ENCODE assay signal across 16 cellular contexts in the genomic region with DNA sequence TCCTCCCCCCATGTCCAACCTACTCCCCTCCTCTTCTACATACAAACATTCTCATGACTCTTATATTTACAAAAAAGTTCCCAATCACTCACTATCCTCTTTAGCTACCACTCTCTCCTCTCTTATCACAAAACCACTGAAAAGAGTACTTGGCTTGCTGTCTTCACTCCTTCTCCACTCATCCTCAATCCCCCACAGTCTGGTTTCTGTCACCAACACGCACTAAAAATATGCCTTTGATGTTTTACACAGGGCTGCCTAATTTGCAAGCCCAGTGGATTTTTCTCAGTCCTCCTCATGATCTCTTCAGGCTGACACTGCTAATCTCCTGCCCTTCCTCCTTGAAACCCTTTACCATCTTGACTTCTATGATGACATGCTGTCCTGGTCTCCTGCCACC.
DNase-seq lines count a peak whose midpoint lies in the region; ATAC-seq and TF ChIP-seq lines count a peak whose summit lies in the region.
"Had no signal": no experiment of that assay in that cellular context is flagged by ENCODE, and none has a peak within 500 bp of the region (broad histone marks: within the 10 kb centered on the region; RNA-seq: fewer than 3 reads in every experiment).

No MANE protein-coding gene starts in this region.

- H3K4me1 Mint-ChIP-seq in activated CD4-positive, alpha-beta memory T cell treated with anti-CD3 and anti-CD28 coated beads for 36 hours (ENCODE audit: low read depth): no peaks in the 10 kb centered on the region

- H3K9ac ChIP-seq in mesenchymal stem cell (ENCODE audit: low read length) (no peak overlapping the region), smooth muscle cell (ENCODE audit: low read depth) (no peak overlapping the region)
- H3K9ac ChIP-seq: GM23248, KMS-11 had no signal

- H3K4ac ChIP-seq in mesenchymal stem cell (ENCODE audit: low read depth in 1 of 2, low read length in 2 of 2): no peak overlapping the region

- H2AK5ac ChIP-seq in mesenchymal stem cell (ENCODE audit: low read length, severe bottlenecking): no peak overlapping the region

- no peak overlapping the region for H3K18ac ChIP-seq in mesenchymal stem cell (ENCODE audit: low read depth in 1 of 2, low read length in 2 of 2)

- H3K14ac ChIP-seq in mesenchymal stem cell (ENCODE audit: low read length in 2 of 2): no peak overlapping the region

- H3K4me1 ChIP-seq in ascending aorta (peaks cover 22 to 91% of the 10 kb centered on the region in 2 donors), heart right ventricle (peaks cover 57 to 100% (median 98%) of the 10 kb centered on the region in 9 donors), mesenchymal stem cell (ENCODE audit: control insufficient read depth, insufficient read depth, low read depth, low read length) (peaks cover 3% of the 10 kb centered on the region), smooth muscle cell (ENCODE audit: low read depth) (no peaks in the 10 kb centered on the region)

- POLR2A ChIA-PET in activated CD4-positive, alpha-beta memory T cell treated with anti-CD3 and anti-CD28 coated beads for 36 hours (lab: Charles Lee): no interaction called here

- peaks cover 100% of the 10 kb centered on the region for H4K20me1 ChIP-seq in smooth muscle cell (ENCODE audit: low read depth)

- H3K27me3 Mint-ChIP-seq in activated CD4-positive, alpha-beta memory T cell treated with anti-CD3 and anti-CD28 coated beads for 36 hours: no peaks in the 10 kb centered on the region

- no peak for DNase-seq in ascending aorta (ENCODE audit: low spot score in 2 of 2)
- no peak for DNase-seq in heart right ventricle
- DNase-seq in mesenchymal stem cell: peak; percentile 16
- DNase-seq in smooth muscle cell (lab: John Stamatoyannopoulos, UW; ENCODE audit: unreplicated experiment): no peak
- DNase-seq in activated CD4-positive, alpha-beta memory T cell treated with anti-CD3 and anti-CD28 coated beads for 36 hours: no peak
- no peak for DNase-seq in DMS79 (lab: John Stamatoyannopoulos, UW)
- DNase-seq: GM23248, NCI-H1092, NCI-H1694 treated with DMSO at 0.1 percent for 48 hours, NCI-H446, NCI-H748 treated with DMSO at 0.1 percent for 48 hours, PC-3 had no signal

- H3K27ac ChIP-seq in ascending aorta: peak overlapping the region; percentile 75 to 80
- peak overlapping the region; percentile 18 to 96 (median 49) for H3K27ac ChIP-seq in heart right ventricle
- H3K27ac ChIP-seq in mesenchymal stem cell (ENCODE audit: low read length, poor library complexity, severe bottlenecking): no peak overlapping the region
- H3K27ac ChIP-seq in smooth muscle cell (ENCODE audit: low read depth): peak overlapping the region; percentile 77
- H3K27ac ChIP-seq: GM23248, KMS-11 had no signal

- peaks cover 79 to 99% of the 10 kb centered on the region in 2 donors for H3K36me3 ChIP-seq in ascending aorta
- H3K36me3 ChIP-seq in heart right ventricle: peaks cover 0 to 93% (median 39%) of the 10 kb centered on the region in 9 donors
- H3K36me3 ChIP-seq in mesenchymal stem cell (ENCODE audit: control insufficient read depth in 1 of 2, insufficient read depth in 2 of 2, low read depth in 1 of 2, low read length in 2 of 2): peaks cover 75 to 87% of the 10 kb centered on the region in 2 experiments
- H3K36me3 ChIP-seq in smooth muscle cell (ENCODE audit: low read depth): no peaks in the 10 kb centered on the region

- CTCF ChIA-PET in activated CD4-positive, alpha-beta memory T cell treated with anti-CD3 and anti-CD28 coated beads for 36 hours (lab: Charles Lee): no interaction called here

- no peak overlapping the region for H3K4me3 ChIP-seq in ascending aorta
- H3K4me3 ChIP-seq in heart right ventricle: no peak overlapping the region
- no peak overlapping the region for H3K4me3 ChIP-seq in mesenchymal stem cell (ENCODE audit: insufficient read depth in 1 of 2, low read depth in 1 of 2, low read length in 2 of 2)
- no peak overlapping the region for H3K4me3 ChIP-seq in smooth muscle cell
- H3K4me3 ChIP-seq: GM23248 had no signal

- H4K8ac ChIP-seq in mesenchymal stem cell (ENCODE audit: low read length): no peak overlapping the region

- no peak overlapping the region for H2BK5ac ChIP-seq in mesenchymal stem cell (ENCODE audit: low read depth, low read length, poor library complexity, severe bottlenecking)

- H3K9me3 ChIP-seq in ascending aorta: no peaks in the 10 kb centered on the region
- peaks cover 0 to 11% (median 0%) of the 10 kb centered on the region in 11 donors for H3K9me3 ChIP-seq in heart right ventricle
- peaks cover 7% of the 10 kb centered on the region for H3K9me3 ChIP-seq in mesenchymal stem cell (ENCODE audit: control insufficient read depth, low read length)
- no peaks in the 10 kb centered on the region for H3K9me3 ChIP-seq in smooth muscle cell (replicated peaks; ENCODE audit: low read depth)

- TF ChIP-seq CTCF in ascending aorta (IDR thresholded peaks at IDR 0.05) (no peak), heart right ventricle (IDR thresholded peaks at IDR 0.05) (no peak), smooth muscle cell (IDR thresholded peaks at IDR 0.05; ENCODE audit: borderline replicate concordance, insufficient read depth, poor library complexity, severe bottlenecking) (no peak)

- H2AFZ ChIP-seq in mesenchymal stem cell (ENCODE audit: low read depth, low read length): no peak overlapping the region
- no peak overlapping the region for H2AFZ ChIP-seq in smooth muscle cell (ENCODE audit: low read depth)
- H2AFZ ChIP-seq: GM23248 had no signal

- H3K36me3 Mint-ChIP-seq in activated CD4-positive, alpha-beta memory T cell treated with anti-CD3 and anti-CD28 coated beads for 36 hours: no peaks in the 10 kb centered on the region

- H3K79me1 ChIP-seq in mesenchymal stem cell (replicated peaks; ENCODE audit: low read length, poor library complexity, severe bottlenecking): peaks cover 35% of the 10 kb centered on the region

- H3K4me2 ChIP-seq in mesenchymal stem cell (ENCODE audit: low read length, poor library complexity, severe bottlenecking) (no peak overlapping the region), smooth muscle cell (peak overlapping the region; percentile 35)
- H3K4me2 ChIP-seq: KMS-11 had no signal

- H3K9me3 Mint-ChIP-seq in activated CD4-positive, alpha-beta memory T cell treated with anti-CD3 and anti-CD28 coated beads for 36 hours: no peaks in the 10 kb centered on the region

- H3K79me2 ChIP-seq in smooth muscle cell (ENCODE audit: low read depth): peaks cover 20% of the 10 kb centered on the region

- WGBS in heart right ventricle, 2 donors: 34 to 42% methylated on average over 1 of the region's 1 CpG
- WGBS in mesenchymal stem cell: 34% methylated on average over 1 of the region's 1 CpG
- WGBS in smooth muscle cell (ENCODE audit: low lambda C conversion rate): 0% methylated on average over 1 of the region's 1 CpG

- H4K91ac ChIP-seq in mesenchymal stem cell (ENCODE audit: low read length): no peak overlapping the region

- H2BK120ac ChIP-seq in mesenchymal stem cell (ENCODE audit: low read depth, low read length): no peak overlapping the region

- H3K23ac ChIP-seq in mesenchymal stem cell (ENCODE audit: low read length in 2 of 2): no peak overlapping the region

- intact Hi-C loops in ascending aorta (cut with DNase I) (no loop called here), heart right ventricle (cut with DNase I) (no loop called here)
- intact Hi-C loops in activated CD4-positive, alpha-beta memory T cell treated with anti-CD3 and anti-CD28 coated beads for 36 hours (cut with micrococcal nuclease): no loop called here

- H3K27me3 ChIP-seq in ascending aorta (no peaks in the 10 kb centered on the region), heart right ventricle (no peaks in the 10 kb centered on the region), mesenchymal stem cell (ENCODE audit: control insufficient read depth in 1 of 2, insufficient read depth in 1 of 2, low read length in 2 of 2) (no peaks in the 10 kb centered on the region), smooth muscle cell (ENCODE audit: low read depth) (no peaks in the 10 kb centered on the region)

- H2BK12ac ChIP-seq in mesenchymal stem cell (ENCODE audit: low read length in 2 of 2): no peak overlapping the region

- peak in 5 of 8 donors; percentile 10 to 28 (median 25) for ATAC-seq in heart right ventricle
- ATAC-seq in GM21528 (IDR thresholded peaks at IDR 0.05; ENCODE audit: low FRiP score, unreplicated experiment): no peak
- no peak for ATAC-seq in GM19023 (IDR thresholded peaks at IDR 0.05; ENCODE audit: unreplicated experiment)
- ATAC-seq: PC-3 had no signal

- no peak overlapping the region for H2BK15ac ChIP-seq in mesenchymal stem cell (ENCODE audit: low read depth, poor library complexity, severe bottlenecking)

- peaks cover 52% of the 10 kb centered on the region for H3F3A ChIP-seq in smooth muscle cell (ENCODE audit: low read depth)

- no peak overlapping the region for H3K27ac Mint-ChIP-seq in activated CD4-positive, alpha-beta memory T cell treated with anti-CD3 and anti-CD28 coated beads for 36 hours
- H3K27ac Mint-ChIP-seq: CD14-positive monocyte had no signal

- no peak overlapping the region for H3K4me3 Mint-ChIP-seq in activated CD4-positive, alpha-beta memory T cell treated with anti-CD3 and anti-CD28 coated beads for 36 hours
- H3K4me3 Mint-ChIP-seq: CD14-positive monocyte had no signal

Comparison
In these comparisons a context has a peak if more than half of its experiments do, and no peak if none do; other contexts are left out.
1. ATAC-seq: peak in heart right ventricle (5 of 8); none in GM21528 (single experiment) and GM19023 (single experiment).